ENCODE assay signal across 8 cellular contexts in the genomic region with DNA sequence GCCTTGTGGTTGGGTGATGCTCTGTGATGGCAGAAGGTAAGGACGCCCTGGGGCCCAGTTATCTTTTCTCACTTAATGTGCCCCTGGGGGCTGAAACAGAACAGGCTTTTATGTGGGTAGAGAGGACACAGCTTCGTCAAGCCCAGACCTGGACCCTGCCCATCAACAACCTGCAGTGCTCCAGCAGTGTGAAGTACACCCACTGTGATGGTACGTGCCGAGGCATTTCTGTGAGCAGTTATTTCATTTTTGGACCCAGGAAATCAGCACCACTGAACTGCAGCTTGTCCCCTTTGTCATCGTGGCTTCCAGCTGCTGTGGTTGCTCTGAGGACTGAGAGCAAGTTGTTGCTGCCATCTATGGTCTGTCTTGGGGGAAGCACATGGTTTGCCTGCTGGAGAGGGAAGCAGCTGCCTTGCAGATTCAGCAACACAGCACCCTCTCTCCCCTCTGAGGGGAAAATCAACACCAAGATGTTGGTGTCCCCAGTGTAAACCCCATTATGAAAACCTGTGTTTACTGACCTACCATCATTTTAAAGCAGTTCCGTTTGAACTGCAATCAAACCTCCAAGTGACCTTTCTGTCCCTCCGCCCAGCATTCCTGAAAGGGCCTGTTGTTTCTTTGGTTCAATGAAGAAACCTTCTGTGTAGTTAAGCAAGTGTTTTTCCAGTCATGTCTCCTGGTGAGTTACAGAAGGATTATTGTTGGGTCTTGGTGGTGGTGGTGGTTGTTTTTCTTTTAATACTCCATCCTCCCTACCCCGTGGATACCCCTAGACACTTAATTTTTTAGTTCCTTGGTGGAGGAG.
DNase-seq lines count a peak whose midpoint lies in the region; ATAC-seq lines count a peak whose summit lies in the region.

No MANE protein-coding gene starts in this region.

- H3K27me3 ChIP-seq in NT2/D1 (ENCODE audit: insufficient read depth, insufficient read length) = no peaks in the 10 kb centered on the region

- POLR2A ChIA-PET in naive thymus-derived CD8-positive, alpha-beta T cell (lab: Charles Lee) = interaction anchor here (0.7 to 2.0 kb wide), 3 partner anchors 13 to 294 kb away, joined by 3 to 13 read pairs (median 12); no protein-coding TSS in a partner anchor

- no peak overlapping the region for H3K9ac ChIP-seq in NT2/D1 (ENCODE audit: insufficient read length, low read depth)

- H3K4me1 Mint-ChIP-seq in naive thymus-derived CD8-positive, alpha-beta T cell = peaks cover 12 to 52% (median 32%) of the 10 kb centered on the region in 4 donors

- peaks cover 3% of the 10 kb centered on the region for H3K4me1 ChIP-seq in NT2/D1 (ENCODE audit: insufficient read depth, insufficient read length)

- H3K27ac Mint-ChIP-seq in naive thymus-derived CD8-positive, alpha-beta T cell = peak overlapping the region in 9 of 10 donors; percentile 5 to 75 (median 43)

- H3K4me3 ChIP-seq in NT2/D1 (ENCODE audit: insufficient read length, low read depth) = no peak overlapping the region

- peaks cover 0 to 23% (median 0%) of the 10 kb centered on the region in 3 donors for H3K36me3 Mint-ChIP-seq in naive thymus-derived CD8-positive, alpha-beta T cell

- H3K4me3 Mint-ChIP-seq in naive thymus-derived CD8-positive, alpha-beta T cell = peak overlapping the region in 1 of 10 donors; percentile 39

- H3K9me3 Mint-ChIP-seq in naive thymus-derived CD8-positive, alpha-beta T cell = no peaks in the 10 kb centered on the region

- peak; percentile 98 for ATAC-seq in GM21515 (IDR thresholded peaks at IDR 0.05; ENCODE audit: unreplicated experiment)
- peak; percentile 80 for ATAC-seq in esophagus mucosa
- ATAC-seq in naive thymus-derived CD8-positive, alpha-beta T cell = peak; percentile 98 to 99

- DNase-seq in DMS114 treated with DMSO at 0.1 percent for 48 hours (lab: John Stamatoyannopoulos, UW; ENCODE audit: unreplicated experiment) (peak; percentile 30), HuH-7 (ENCODE audit: low spot score) (peak; percentile 58), NT2/D1 (ENCODE audit: low read depth, low spot score) (peak; percentile 66), activated T-cell treated with anti-CD3 and anti-CD28 coated beads for 1 hour (ENCODE audit: low read depth) (peak; percentile 46)
- peak; percentile 35 to 84 (median 68) for DNase-seq in naive thymus-derived CD8-positive, alpha-beta T cell
- peak; percentile 60 for DNase-seq in stimulated activated naive CD4-positive, alpha-beta T cell treated with Interleukin-2 at 50 U/mL for 16 hours (lab: John Stamatoyannopoulos, UW)

- no peaks in the 10 kb centered on the region for H3K27me3 Mint-ChIP-seq in naive thymus-derived CD8-positive, alpha-beta T cell

- H3K36me3 ChIP-seq in NT2/D1 (ENCODE audit: insufficient read depth, insufficient read length, low read length) = peaks cover 12% of the 10 kb centered on the region

- no peaks in the 10 kb centered on the region for H3K9me3 ChIP-seq in NT2/D1 (ENCODE audit: insufficient read depth, low read length)
